ENCODE assay signal across 25 cellular contexts in genomic region chr5:102895223-102895622, GRCh38.
"Had no signal": no experiment of that assay in that cellular context is flagged by ENCODE, and none has a peak within 500 bp of the region (broad histone marks: within the 10 kb centered on the region; RNA-seq: fewer than 3 reads in every experiment).

No MANE protein-coding gene starts in this region.

- H3K4me3 ChIP-seq: stomach, suprapubic skin, testis, thoracic aorta, thyroid gland, tibial artery, tibial nerve, transverse colon, upper lobe of left lung, upper lobe of right lung, uterus, vagina had no signal

- H3K9me3 ChIP-seq: stomach, suprapubic skin, testis, thoracic aorta, thyroid gland, tibial artery, tibial nerve, transverse colon, upper lobe of left lung, upper lobe of right lung, uterus, vagina had no signal

- H3K27ac ChIP-seq: stomach, suprapubic skin, testis, thoracic aorta, thyroid gland, tibial artery, tibial nerve, transverse colon, upper lobe of left lung, upper lobe of right lung, uterus, vagina had no signal

- H3K27me3 ChIP-seq: stomach, suprapubic skin, testis, thyroid gland, tibial artery, tibial nerve, transverse colon, upper lobe of left lung, upper lobe of right lung, uterus, vagina had no signal

- H3K4me1 ChIP-seq: stomach, suprapubic skin, testis, thyroid gland, tibial nerve, transverse colon, upper lobe of left lung, upper lobe of right lung, uterus had no signal

- ATAC-seq: stimulated activated effector memory CD8-positive, alpha-beta T cell treated with anti-CD3 and anti-CD28 coated beads, Interleukin-12 subunit alpha, Interleukin-12 subunit beta, amount 100 ng/mL, for 72 hours; stimulated activated memory B cell treated with anti-CD40 and anti-IgM and Interleukin-4, amounts not matched to agents 10 μg/mL and 1 μg/mL and 100 μg/mL, for 72 hours; stimulated activated naive B cell treated with anti-CD40 and anti-IgM and Interleukin-4, amounts not matched to agents 10 μg/mL and 1 μg/mL and 100 μg/mL, for 72 hours; stimulated activated naive CD8-positive, alpha-beta T cell treated with anti-CD3 and anti-CD28 coated beads, Interleukin-15, amount 100 ng/mL, for 72 hours; stimulated activated naive CD8-positive, alpha-beta T cell treated with anti-CD3 and anti-CD28 coated beads, Interleukin-15, Interleukin-2, amounts not matched to agents 100 U/mL and 50 U/mL, for 24 hours; upper lobe of right lung had no signal

- H3K36me3 ChIP-seq: stomach, suprapubic skin, thoracic aorta, thyroid gland, tibial artery, tibial nerve, transverse colon, upper lobe of left lung, upper lobe of right lung, uterus, vagina had no signal

- DNase-seq: stimulated activated CD4-positive, alpha-beta T cell treated with anti-CD3 and anti-CD28 coated beads, Interleukin-2, amount 100 ng/mL, for 48 hours; stimulated activated CD4-positive, alpha-beta T cell treated with anti-CD3 and anti-CD28 coated beads, Interleukin-4, amount 100 ng/mL, for 1 hour; stimulated activated CD4-positive, alpha-beta T cell treated with anti-CD3 and anti-CD28 coated beads, Interleukin-4, amount 100 ng/mL, for 24 hours; stimulated activated CD4-positive, alpha-beta T cell treated with anti-CD3 and anti-CD28 coated beads, Interleukin-4, amount 100 ng/mL, for 4 hours; stimulated activated CD8-positive, alpha-beta memory T cell treated with anti-CD3 and anti-CD28 coated beads, Interleukin-4, amount 100 ng/mL, for 48 hours; stimulated activated naive B cell treated with anti-CD40 and anti-IgM and Interleukin-4, amounts not matched to agents 10 μg/mL and 1 μg/mL and 100 μg/mL, for 72 hours; stimulated activated naive CD4-positive, alpha-beta T cell; stimulated activated naive CD4-positive, alpha-beta T cell treated with Interleukin-2 at 50 U/mL for 16 hours; stimulated activated naive CD8-positive, alpha-beta T cell treated with anti-CD3 and anti-CD28 coated beads, Interleukin-15, amount 100 ng/mL, for 72 hours; stimulated activated naive CD8-positive, alpha-beta T cell treated with anti-CD3 and anti-CD28 coated beads, Interleukin-15, Interleukin-2, amounts not matched to agents 100 U/mL and 50 U/mL, for 24 hours; stomach; substantia nigra; testis; thyroid gland; tibial artery; transverse colon; upper lobe of left lung; upper lobe of right lung; uterus had no signal
